30 cellular contexts compared by ENCODE assay signal in genomic region chr2:60350791-60351190, GRCh38.
DNase-seq lines count a peak whose midpoint lies in the region; ATAC-seq, FAIRE-seq and TF ChIP-seq lines count a peak whose summit lies in the region.
"Had no signal": no experiment of that assay in that cellular context is flagged by ENCODE, and none has a peak within 500 bp of the region (broad histone marks: within the 10 kb centered on the region; RNA-seq: fewer than 3 reads in every experiment).

No MANE protein-coding gene starts in this region.

- H3K4me1 Mint-ChIP-seq in activated naive CD8-positive, alpha-beta T cell treated with anti-CD3 and anti-CD28 coated beads, Interleukin-2, amount 50 U/mL, for 24 hours: peaks cover 22% of the 10 kb centered on the region
- H3K4me1 Mint-ChIP-seq in activated naive CD8-positive, alpha-beta T cell treated with anti-CD3 and anti-CD28 coated beads for 36 hours: peaks cover 3% of the 10 kb centered on the region

- no peaks in the 10 kb centered on the region for H3K27me3 ChIP-seq in OCI-LY1 (ENCODE audit: insufficient read depth, low read length)
- H3K27me3 ChIP-seq in HepG2 (ENCODE audit: control insufficient read depth in 1 of 2, insufficient read depth in 2 of 2, low read length in 2 of 2): peaks cover 2 to 3% of the 10 kb centered on the region in 2 experiments; a peak in 3 of 5 replicates
- no peaks in the 10 kb centered on the region for H3K27me3 ChIP-seq in vagina
- H3K27me3 ChIP-seq: ascending aorta had no signal

- FAIRE-seq in HepG2 (lab: Jason Lieb, UNC): no peak
- FAIRE-seq in H54 (lab: Jason Lieb, UNC): no peak
- FAIRE-seq: A204.1 had no signal

- no peaks in the 10 kb centered on the region for H3K9me2 ChIP-seq in OCI-LY1 (ENCODE audit: low read depth, low read length)

- H3K9me3 ChIP-seq in OCI-LY1 (ENCODE audit: low read length) (0 out of 2 replicates have a peak, but pooled peaks cover 2% of the 10 kb centered on the region), HepG2 (ENCODE audit: low read length) (no peaks in the 10 kb centered on the region), vagina (no peaks in the 10 kb centered on the region)
- H3K9me3 ChIP-seq: ascending aorta, Caco-2 had no signal

- H3F3A ChIP-seq in OCI-LY1 (ENCODE audit: insufficient read depth, low read length): no peaks in the 10 kb centered on the region

- H3K36me3 Mint-ChIP-seq in activated naive CD8-positive, alpha-beta T cell treated with anti-CD3 and anti-CD28 coated beads, Interleukin-2, amount 50 U/mL, for 24 hours (ENCODE audit: low read depth): no peaks in the 10 kb centered on the region
- H3K36me3 Mint-ChIP-seq in activated naive CD8-positive, alpha-beta T cell treated with anti-CD3 and anti-CD28 coated beads for 36 hours: no peaks in the 10 kb centered on the region
- H3K36me3 Mint-ChIP-seq: activated naive CD4-positive, alpha-beta T cell treated with anti-CD3 and anti-CD28 coated beads, Interleukin-2, amount 50 U/mL, for 72 hours; natural killer cell treated with Interleukin-12 subunit alpha and Interleukin-12 subunit beta and Interleukin-15 and Interleukin-18, amount 100 ng/mL, for 72 hours; WTC11 had no signal

- POLR2A ChIA-PET in HepG2 (lab: Yijun Ruan, JAX): no interaction called here

- H3K4me2 ChIP-seq in OCI-LY1 (ENCODE audit: low read length): no peak overlapping the region
- H3K4me2 ChIP-seq in HepG2 (ENCODE audit: low read depth, low read length): no peak overlapping the region
- H3K4me2 ChIP-seq: smooth muscle cell had no signal

- BruUV-seq in HepG2 (replicated peaks; lab: Mats Ljungman, UMichigan): no TSS peak

- H3K27me3 Mint-ChIP-seq in activated naive CD8-positive, alpha-beta T cell treated with anti-CD3 and anti-CD28 coated beads, Interleukin-2, amount 50 U/mL, for 24 hours: peaks cover 4% of the 10 kb centered on the region
- H3K27me3 Mint-ChIP-seq in activated naive CD8-positive, alpha-beta T cell treated with anti-CD3 and anti-CD28 coated beads for 36 hours: peaks cover 13% of the 10 kb centered on the region

- TF ChIP-seq POLR2A in HepG2 (IDR thresholded peaks at IDR 0.05; ENCODE audit: insufficient read depth in 1 of 2, low read depth in 2 of 2, low read length in 2 of 2) (no peak), vagina (IDR thresholded peaks at IDR 0.05) (no peak), H54 (IDR thresholded peaks at IDR 0.05; ENCODE audit: low read depth, low read length) (no peak), erythroblast (IDR thresholded peaks at IDR 0.05; ENCODE audit: low read length) (no peak)

- H3K4me3 Mint-ChIP-seq in activated naive CD8-positive, alpha-beta T cell treated with anti-CD3 and anti-CD28 coated beads, Interleukin-2, amount 50 U/mL, for 24 hours: no peak overlapping the region
- no peak overlapping the region for H3K4me3 Mint-ChIP-seq in activated naive CD8-positive, alpha-beta T cell treated with anti-CD3 and anti-CD28 coated beads for 36 hours
- H3K4me3 Mint-ChIP-seq: HFFc6; natural killer cell treated with Interleukin-12 subunit alpha and Interleukin-12 subunit beta and Interleukin-15 and Interleukin-18, amount 100 ng/mL, for 72 hours; WTC11 had no signal

- TF ChIP-seq RAD21 in HepG2 (CRISPR knock-in tag; IDR thresholded peaks at IDR 0.05): no peak

- H2AFZ ChIP-seq in OCI-LY1 (ENCODE audit: low read length): no peak overlapping the region
- no peak overlapping the region for H2AFZ ChIP-seq in HepG2 (ENCODE audit: low read length)

- H3K4me3 ChIP-seq in OCI-LY1 (ENCODE audit: low read depth, low read length, poor library complexity, severe bottlenecking) (no peak overlapping the region), HepG2 (replicated peaks in 1 of 3; ENCODE audit: insufficient read depth in 1 of 3, low read depth in 2 of 3, low read length in 3 of 3) (no peak overlapping the region), vagina (no peak overlapping the region)
- H3K4me3 ChIP-seq: ascending aorta, smooth muscle cell had no signal

- no peaks in the 10 kb centered on the region for H3K9me3 Mint-ChIP-seq in activated naive CD8-positive, alpha-beta T cell treated with anti-CD3 and anti-CD28 coated beads, Interleukin-2, amount 50 U/mL, for 24 hours
- H3K9me3 Mint-ChIP-seq in activated naive CD8-positive, alpha-beta T cell treated with anti-CD3 and anti-CD28 coated beads for 36 hours: no peaks in the 10 kb centered on the region
- H3K9me3 Mint-ChIP-seq: activated naive CD4-positive, alpha-beta T cell treated with anti-CD3 and anti-CD28 coated beads, Interleukin-2, amount 50 U/mL, for 72 hours; activated T-helper 2 cell treated with anti-CD3 and anti-CD28 coated beads, Interferon-gamma antibody, Interleukin-2, Interleukin-4, amounts not matched to agents 10 μg/mL and 5 μg/mL and 100 μg/mL, durations not matched to agents 14 hours and 24 hours and 36 hours; HFFc6; natural killer cell treated with Interleukin-12 subunit alpha and Interleukin-12 subunit beta and Interleukin-15 and Interleukin-18, amount 100 ng/mL, for 72 hours had no signal

- H3K4me1 ChIP-seq in OCI-LY1 (ENCODE audit: insufficient read depth, low read length, severe bottlenecking): peaks cover 52% of the 10 kb centered on the region
- H3K4me1 ChIP-seq in HepG2 (ENCODE audit: insufficient read depth, low read length): no peaks in the 10 kb centered on the region
- H3K4me1 ChIP-seq in vagina: no peaks in the 10 kb centered on the region
- H3K4me1 ChIP-seq: ascending aorta, Caco-2 had no signal

- H3K27ac ChIP-seq in OCI-LY1 (ENCODE audit: low read depth, low read length, poor library complexity, severe bottlenecking) (peak overlapping the region; percentile 97), HepG2 (ENCODE audit: extremely low read length, insufficient read depth, low read length) (no peak overlapping the region), vagina (no peak overlapping the region)
- H3K27ac ChIP-seq: ascending aorta had no signal

- in situ Hi-C loops in HepG2 (cut with HindIII; ENCODE audit: extremely low pct_ligation_motif_present, low pct_unique_long_range_greater_than_20kb): no loop called here

- no peak for DNase-seq in activated naive CD8-positive, alpha-beta T cell treated with anti-CD3 and anti-CD28 coated beads, Interleukin-2, amount 50 U/mL, for 24 hours
- DNase-seq in activated naive CD8-positive, alpha-beta T cell treated with anti-CD3 and anti-CD28 coated beads for 36 hours: no peak
- DNase-seq in HepG2 (ENCODE audit: low spot score) (no peak), vagina (ENCODE audit: extremely low spot score in 2 of 2) (peak; percentile 34 to 46), H54 (ENCODE audit: insufficient read length, low spot score) (no peak), erythroblast (lab: John Stamatoyannopoulos, UW) (no peak), iPS-NIHi11 (ENCODE audit: low spot score) (no peak)
- DNase-seq: activated CD4-positive, alpha-beta T cell treated with anti-CD3 and anti-CD28 coated beads, Interleukin-2, amount 50 U/mL, for 4 hours; activated CD8-positive, alpha-beta memory T cell treated with anti-CD3 and anti-CD28 coated beads, Interleukin-2, amount 50 U/mL, for 48 hours; Caco-2; caudate nucleus; DND-41; HFFc6; IMR-90; kidney glomerular epithelial cell; NCI-H146; NCI-H2171; NCI-H524; NK-92 treated with Interleukin-12 subunit alpha and Interleukin-12 subunit beta, amount 100 ng/mL, for 24 hours; retina; T-helper 9 cell had no signal

- TF ChIP-seq CTCF in OCI-LY1 (IDR thresholded peaks at IDR 0.05; ENCODE audit: low read length): no peak
- TF ChIP-seq CTCF in HepG2 (CRISPR knock-in tag; IDR thresholded peaks at IDR 0.05): no peak
- no peak for TF ChIP-seq CTCF in vagina (IDR thresholded peaks at IDR 0.05)

- H3K79me2 ChIP-seq in OCI-LY1 (ENCODE audit: insufficient read depth, low read length) (no peaks in the 10 kb centered on the region), HepG2 (ENCODE audit: insufficient read depth, low read length) (no peaks in the 10 kb centered on the region)

- CTCF ChIA-PET in HepG2 (lab: Yijun Ruan, JAX; ENCODE audit: low intra/inter-chr PET ratio, low total read pairs): no interaction called here

- H3K9ac ChIP-seq in OCI-LY1 (ENCODE audit: low read length): no peak overlapping the region
- H3K9ac ChIP-seq in HepG2 (ENCODE audit: insufficient read depth, low read depth, low read length): no peak overlapping the region

- H3K36me3 ChIP-seq in OCI-LY1 (ENCODE audit: insufficient read depth, low read length) (no peaks in the 10 kb centered on the region), HepG2 (replicated peaks in 1 of 2; ENCODE audit: control insufficient read depth in 1 of 2, insufficient read depth in 2 of 2, low read length in 2 of 2) (no peaks in the 10 kb centered on the region), vagina (no peaks in the 10 kb centered on the region)
- H3K36me3 ChIP-seq: ascending aorta had no signal

- no peak for ATAC-seq in activated naive CD8-positive, alpha-beta T cell treated with anti-CD3 and anti-CD28 coated beads, Interleukin-2, amount 50 U/mL, for 24 hours
- ATAC-seq in HepG2: no peak
- ATAC-seq: activated naive CD4-positive, alpha-beta T cell treated with anti-CD3 and anti-CD28 coated beads, Interleukin-2, amount 50 U/mL, for 72 hours; SK-N-SH treated with all-trans-retinoic acid at 6 μM for 48 hours; WTC11 had no signal

- intact Hi-C loops in HepG2 (cut with micrococcal nuclease; ENCODE audit: unreplicated experiment): no loop called here
- intact Hi-C loops in vagina (cut with DNase I): no loop called here

- H3K27ac Mint-ChIP-seq in activated naive CD8-positive, alpha-beta T cell treated with anti-CD3 and anti-CD28 coated beads, Interleukin-2, amount 50 U/mL, for 24 hours: peak overlapping the region; percentile 9
- H3K27ac Mint-ChIP-seq in activated naive CD8-positive, alpha-beta T cell treated with anti-CD3 and anti-CD28 coated beads for 36 hours: no peak overlapping the region
- H3K27ac Mint-ChIP-seq: activated naive CD4-positive, alpha-beta T cell treated with anti-CD3 and anti-CD28 coated beads, Interleukin-2, amount 50 U/mL, for 72 hours; activated T-helper 2 cell treated with anti-CD3 and anti-CD28 coated beads, Interferon-gamma antibody, Interleukin-2, Interleukin-4, amounts not matched to agents 10 μg/mL and 5 μg/mL and 100 μg/mL, durations not matched to agents 14 hours and 24 hours and 36 hours; HFFc6; natural killer cell treated with Interleukin-12 subunit alpha and Interleukin-12 subunit beta and Interleukin-15 and Interleukin-18, amount 100 ng/mL, for 72 hours; WTC11 had no signal

- TF ChIP-seq EP300 in HepG2 (IDR thresholded peaks at IDR 0.05; ENCODE audit: low read depth in 2 of 2, low read length in 2 of 2) (no peak), HepG2 (CRISPR knock-in tag; IDR thresholded peaks at IDR 0.05; ENCODE audit: borderline replicate concordance) (no peak)

- WGBS in HepG2 (ENCODE audit: low lambda C conversion rate): 0% methylated on average over 4 of the region's 4 CpGs

- H4K20me1 ChIP-seq in OCI-LY1 (ENCODE audit: insufficient read depth, low read length) (no peaks in the 10 kb centered on the region), HepG2 (ENCODE audit: insufficient read depth, low read length) (no peaks in the 10 kb centered on the region)

Comparison
In these comparisons a context has a peak if more than half of its experiments do, and no peak if none do; other contexts are left out.
1. DNase-seq: peak in vagina (2 of 2); none in activated naive CD8-positive, alpha-beta T cell treated with anti-CD3 and anti-CD28 coated beads, Interleukin-2, amount 50 U/mL, for 24 hours (single experiment), activated naive CD8-positive, alpha-beta T cell treated with anti-CD3 and anti-CD28 coated beads for 36 hours (single experiment), HepG2 (single experiment), H54 (single experiment), erythroblast (0 of 2) and iPS-NIHi11 (single experiment).